In the genomic region with DNA sequence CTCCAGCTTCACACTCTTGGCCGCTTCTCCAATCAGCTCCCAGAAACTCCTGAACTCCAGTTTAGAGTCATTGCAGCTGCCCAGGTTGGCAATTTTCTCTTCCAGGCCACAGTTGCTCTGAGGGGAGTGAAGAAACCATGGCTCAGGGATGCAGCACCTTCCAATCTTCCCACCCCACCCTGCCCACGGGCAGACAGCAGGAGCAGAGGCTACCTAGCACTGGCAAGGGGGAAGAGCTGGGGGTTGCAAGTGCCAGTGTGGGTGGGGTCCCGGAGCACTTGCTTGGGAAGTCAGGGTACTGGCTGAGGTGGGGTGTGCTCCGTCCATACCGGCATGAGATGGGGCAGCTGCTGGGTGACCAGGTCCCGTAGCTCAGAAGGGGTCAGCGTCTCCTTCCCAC, we compare ENCODE assay signal across 1 cellular context.
TF ChIP-seq lines count a peak whose summit lies in the region.

No MANE protein-coding gene starts in this region.

TF ChIP-seq in H1, 55 proteins besides CTCF, POLR2A, EP300 and RAD21:
- TF ChIP-seq NRF1 (IDR thresholded peaks at IDR 0.05; ENCODE audit: low read depth, low read length) = no peak
- TF ChIP-seq POU5F1 (IDR thresholded peaks at IDR 0.05; ENCODE audit: low read depth, low read length) = no peak
- TF ChIP-seq, protein P1, sequence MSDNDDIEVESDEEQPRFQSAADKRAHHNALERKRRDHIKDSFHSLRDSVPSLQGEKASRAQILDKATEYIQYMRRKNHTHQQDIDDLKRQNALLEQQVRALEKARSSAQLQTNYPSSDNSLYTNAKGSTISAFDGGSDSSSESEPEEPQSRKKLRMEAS (IDR thresholded peaks at IDR 0.05) = no peak
- TF ChIP-seq RNF2 (IDR thresholded peaks at IDR 0.05; ENCODE audit: borderline replicate concordance, low read depth, low read length, missing control alignments, poor library complexity, severe bottlenecking) = no peak
- no peak for TF ChIP-seq PHF8 (conservative IDR thresholded peaks at IDR 0.05; ENCODE audit: low read depth, low read length)
- TF ChIP-seq GABPA (IDR thresholded peaks at IDR 0.05; ENCODE audit: borderline replicate concordance, insufficient read depth, low read length) = no peak
- TF ChIP-seq KDM4A (IDR thresholded peaks at IDR 0.05; ENCODE audit: low read depth, low read length, severe bottlenecking) = no peak
- no peak for TF ChIP-seq FOSL1 (IDR thresholded peaks at IDR 0.05; ENCODE audit: insufficient read depth, low read depth, low read length)
- no peak for TF ChIP-seq JUN (IDR thresholded peaks at IDR 0.05; ENCODE audit: low read depth, low read length)
- no peak for TF ChIP-seq TCF12 (IDR thresholded peaks at IDR 0.05; ENCODE audit: low read depth, low read length)
- TF ChIP-seq, protein P2, sequence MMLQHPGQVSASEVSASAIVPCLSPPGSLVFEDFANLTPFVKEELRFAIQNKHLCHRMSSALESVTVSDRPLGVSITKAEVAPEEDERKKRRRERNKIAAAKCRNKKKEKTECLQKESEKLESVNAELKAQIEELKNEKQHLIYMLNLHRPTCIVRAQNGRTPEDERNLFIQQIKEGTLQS (IDR thresholded peaks at IDR 0.05; ENCODE audit: insufficient read depth, low read depth, low read length) = no peak
